ENCODE assay signal across 10 cellular contexts in genomic region chr2:42050350-42051167, GRCh38. TPM values are rescaled to one million over a fixed set of nuclear protein-coding genes. Genes with fewer than 3 reads are reported as not detected.
DNase-seq lines count a peak whose midpoint lies in the region; ATAC-seq and TF ChIP-seq lines count a peak whose summit lies in the region.
"Had no signal": no experiment of that assay in that cellular context is flagged by ENCODE, and none has a peak within 500 bp of the region (broad histone marks: within the 10 kb centered on the region; RNA-seq: fewer than 3 reads in every experiment).

No MANE protein-coding gene starts in this region.

- DNase-seq in H7, result no peak
- DNase-seq in coronary artery (ENCODE audit: low spot score), result no peak
- no peak for DNase-seq in lower lobe of right lung
- DNase-seq in suprapubic skin (ENCODE audit: low spot score in 2 of 2), result no peak
- DNase-seq in anterior cingulate cortex (lab: John Stamatoyannopoulos, UW), result no peak
- no peak for DNase-seq in NK-92 (lab: John Stamatoyannopoulos, UW; ENCODE audit: unreplicated experiment)
- DNase-seq in stimulated activated CD4-positive, alpha-beta T cell treated with anti-CD3 and anti-CD28 coated beads, Interleukin-12 subunit alpha, Interleukin-12 subunit beta, amount 100 ng/mL, for 4 hours, result no peak
- DNase-seq: activated gamma-delta T cell treated with Interleukin-2 at 50 U/mL for 16 hours, NCI-H146 had no signal

- no peak for TF ChIP-seq CTCF in coronary artery (IDR thresholded peaks at IDR 0.05)
- no peak for TF ChIP-seq CTCF in lower lobe of right lung (IDR thresholded peaks at IDR 0.05)
- TF ChIP-seq CTCF in suprapubic skin (IDR thresholded peaks at IDR 0.05), result no peak

- 66% methylated on average over 8 of the region's 8 CpGs for WGBS in suprapubic skin

- H3K36me3 ChIP-seq in H7 (replicated peaks; ENCODE audit: control insufficient read depth, insufficient read depth, low read length) (no peaks in the 10 kb centered on the region; the same call in 1 of the 2 replicates), lower lobe of right lung (peaks cover 22% of the 10 kb centered on the region), suprapubic skin (no peaks in the 10 kb centered on the region)

- no peak for TF ChIP-seq POLR2A in suprapubic skin (IDR thresholded peaks at IDR 0.05)
- no peak for TF ChIP-seq POLR2A in GM18505 (IDR thresholded peaks at IDR 0.05; ENCODE audit: borderline replicate concordance, extremely low read depth, insufficient read depth, insufficient read length)

- peak overlapping the region; percentile 94 to 97 for H3K27ac ChIP-seq in coronary artery
- peak overlapping the region; percentile 77 for H3K27ac ChIP-seq in lower lobe of right lung
- peak overlapping the region; percentile 67 for H3K27ac ChIP-seq in suprapubic skin

- H3K4me1 ChIP-seq in lower lobe of right lung (peaks cover 37% of the 10 kb centered on the region), suprapubic skin (peaks cover 47% of the 10 kb centered on the region)

- no peak for ATAC-seq in lower lobe of right lung
- no peak for ATAC-seq in GM18505 (IDR thresholded peaks at IDR 0.05; ENCODE audit: unreplicated experiment)

- no peak for TF ChIP-seq EP300 in suprapubic skin (IDR thresholded peaks at IDR 0.05)

- H3K27me3 ChIP-seq in H7 (ENCODE audit: control insufficient read depth, insufficient read depth, low read length), result peaks cover 11% of the 10 kb centered on the region
- peaks cover 10% of the 10 kb centered on the region for H3K27me3 ChIP-seq in lower lobe of right lung (ENCODE audit: low read depth)
- peaks cover 21% of the 10 kb centered on the region for H3K27me3 ChIP-seq in suprapubic skin

- H3K4me3 ChIP-seq in H7 (ENCODE audit: insufficient read depth, low read depth, low read length) (peak overlapping the region; percentile 69; the same call in 1 of the 2 replicates), coronary artery (peak overlapping the region; percentile 97), lower lobe of right lung (peak overlapping the region; percentile 65), suprapubic skin (peak overlapping the region; percentile 72)

- intact Hi-C loops in lower lobe of right lung (cut with DNase I), result no loop called here

- H3K9me3 ChIP-seq in lower lobe of right lung, result no peaks in the 10 kb centered on the region
- H3K9me3 ChIP-seq in suprapubic skin, result no peaks in the 10 kb centered on the region

RNA-seq across cellular contexts. Expression of gene PKDCC, which starts 2.7 kb away (rescaled TPM):
- total RNA-seq in H7 (2014; rRNA removed; shearing (Covaris generic)), result 90.2 and 176 TPM in 2 replicates
- total RNA-seq in lower lobe of right lung (65.8 TPM), suprapubic skin (1 to 10 TPM; 2.5 to 8.5 (median 6.2) TPM)
